Comparison of ENCODE assay signal across 8 cellular contexts in the genomic region with DNA sequence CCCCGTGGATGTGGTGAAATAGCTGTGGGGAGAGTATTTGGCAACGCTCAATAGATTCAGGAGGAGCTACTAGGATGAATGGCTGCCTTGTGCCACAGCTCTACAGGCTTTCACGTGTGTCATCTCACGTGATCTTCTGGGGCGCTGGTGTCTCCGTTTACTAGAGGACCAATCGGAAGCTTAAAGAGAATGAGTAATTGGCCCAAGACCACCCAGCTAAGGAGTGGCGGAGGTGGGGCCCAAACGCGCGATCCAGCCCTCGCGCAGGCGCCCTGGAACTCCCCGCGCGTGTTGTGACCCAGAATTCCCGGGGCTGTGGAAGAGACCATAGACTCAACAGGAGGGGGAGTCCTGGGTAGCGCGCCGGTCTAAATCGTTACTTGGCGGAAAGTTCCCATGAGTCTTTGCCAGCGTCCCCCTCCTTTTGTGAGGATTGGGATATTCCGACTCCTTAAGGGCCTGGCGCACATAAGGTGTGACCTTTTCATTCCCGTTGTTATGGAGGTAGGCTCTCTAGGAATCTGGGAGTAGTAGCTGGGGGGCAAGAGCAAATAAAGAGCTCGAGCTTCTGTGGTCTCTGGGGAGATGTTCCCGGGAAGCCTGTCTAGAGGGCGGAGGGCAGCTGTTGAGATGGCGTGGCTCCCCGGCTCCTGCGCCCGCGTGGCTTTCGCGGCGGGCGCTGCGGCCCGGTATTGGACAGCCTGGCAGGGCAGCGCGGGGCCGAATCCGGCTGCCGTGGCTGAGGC. TPM values are rescaled to one million over a fixed set of nuclear protein-coding genes. Genes with fewer than 3 reads are reported as not detected.
DNase-seq lines count a peak whose midpoint lies in the region; ATAC-seq and TF ChIP-seq lines count a peak whose summit lies in the region.

No MANE protein-coding gene starts in this region.

- H3K36me3 Mint-ChIP-seq in activated CD4-positive, alpha-beta T cell treated with anti-CD3 and anti-CD28 coated beads, Interleukin-2, amount 10 ng/mL, durations not matched to agents 24 days and 14 days (ENCODE audit: low read depth), result peaks cover 48% of the 10 kb centered on the region

- peaks cover 45% of the 10 kb centered on the region for H3K4me1 Mint-ChIP-seq in activated CD4-positive, alpha-beta T cell treated with anti-CD3 and anti-CD28 coated beads, Interleukin-2, amount 10 ng/mL, durations not matched to agents 24 days and 14 days

- peak overlapping the region; percentile 99 for H3K27ac Mint-ChIP-seq in activated CD4-positive, alpha-beta T cell treated with anti-CD3 and anti-CD28 coated beads, Interleukin-2, amount 10 ng/mL, durations not matched to agents 24 days and 14 days

- peak overlapping the region; percentile 99 for H3K4me3 Mint-ChIP-seq in activated CD4-positive, alpha-beta T cell treated with anti-CD3 and anti-CD28 coated beads, Interleukin-2, amount 10 ng/mL, durations not matched to agents 24 days and 14 days

- peaks cover 2% of the 10 kb centered on the region for H3K9me3 Mint-ChIP-seq in activated CD4-positive, alpha-beta T cell treated with anti-CD3 and anti-CD28 coated beads, Interleukin-2, amount 10 ng/mL, durations not matched to agents 24 days and 14 days

- peaks cover 40 to 44% (median 43%) of the 10 kb centered on the region in 11 experiments for H3K36me3 ChIP-seq in BLaER1 treated with 17β-estradiol and CSF1 and Interleukin-3, amounts not matched to agents 10 nM and 100 nM

- H3K4me1 ChIP-seq in BLaER1 treated with 17β-estradiol and CSF1 and Interleukin-3, amounts not matched to agents 10 nM and 100 nM, result peaks cover 46 to 67% (median 59%) of the 10 kb centered on the region in 10 experiments

- no peak for TF ChIP-seq CTCF in coronary artery (IDR thresholded peaks at IDR 0.05)

- intact Hi-C loops in activated CD4-positive, alpha-beta T cell treated with anti-CD3 and anti-CD28 coated beads, Interleukin-2, amount 10 ng/mL, durations not matched to agents 24 days and 14 days (cut with micrococcal nuclease), result loop anchor here (1.0 to 5.0 kb wide), 4 partner anchors 19 to 221 kb away; partner anchors contain the start of genes NCOR1, PIGL and UBB
- intact Hi-C loops in left colon (cut with DNase I, micrococcal nuclease), result no loop called here

- DNase-seq in NCI-H526 (lab: John Stamatoyannopoulos, UW) (peak; percentile 96 to 97), coronary artery (ENCODE audit: low spot score) (peak; percentile 98), left colon (peak; percentile 92 to 96)
- DNase-seq in activated CD4-positive, alpha-beta T cell treated with anti-CD3 and anti-CD28 coated beads, Interleukin-2, amount 10 ng/mL, durations not matched to agents 24 days and 14 days, result peak; percentile 98
- DNase-seq in stimulated activated CD4-positive, alpha-beta T cell treated with anti-CD3 and anti-CD28 coated beads, Interleukin-1b, Interleukin-23, amount 100 ng/mL, for 4 hours (ENCODE audit: low read depth in 2 of 2), result peak; percentile 87 to 89

- H3K9me3 ChIP-seq in BLaER1 treated with 17β-estradiol and CSF1 and Interleukin-3, amounts not matched to agents 10 nM and 100 nM (replicated peaks in 1 of 11), result no peaks in the 10 kb centered on the region; a peak in 1 of 22 replicates

- ATAC-seq in GM19328 (IDR thresholded peaks at IDR 0.05; ENCODE audit: unreplicated experiment), result peak; percentile 77
- peak; percentile 53 for ATAC-seq in HG03469 (IDR thresholded peaks at IDR 0.05; ENCODE audit: unreplicated experiment)
- peak; percentile 79 for ATAC-seq in left colon

- H3K27me3 ChIP-seq in BLaER1 treated with 17β-estradiol and CSF1 and Interleukin-3, amounts not matched to agents 10 nM and 100 nM, result no peaks in the 10 kb centered on the region

- peak overlapping the region; percentile 76 to 99 (median 92) for H3K27ac ChIP-seq in BLaER1 treated with 17β-estradiol and CSF1 and Interleukin-3, amounts not matched to agents 10 nM and 100 nM
- H3K27ac ChIP-seq in coronary artery, result peak overlapping the region; percentile 68 to 85

- no peaks in the 10 kb centered on the region for H3K27me3 Mint-ChIP-seq in activated CD4-positive, alpha-beta T cell treated with anti-CD3 and anti-CD28 coated beads, Interleukin-2, amount 10 ng/mL, durations not matched to agents 24 days and 14 days

- peaks cover 38 to 54% (median 41%) of the 10 kb centered on the region in 11 experiments for H4K20me1 ChIP-seq in BLaER1 treated with 17β-estradiol and CSF1 and Interleukin-3, amounts not matched to agents 10 nM and 100 nM

- H3K4me2 ChIP-seq in BLaER1 treated with 17β-estradiol and CSF1 and Interleukin-3, amounts not matched to agents 10 nM and 100 nM, result peak overlapping the region; percentile 91 to 99 (median 97)

- H3K9ac ChIP-seq in BLaER1 treated with 17β-estradiol and CSF1 and Interleukin-3, amounts not matched to agents 10 nM and 100 nM, result peak overlapping the region; percentile 90 to 99 (median 94)

- peak overlapping the region; percentile 86 to 99 (median 96) for H3K4me3 ChIP-seq in BLaER1 treated with 17β-estradiol and CSF1 and Interleukin-3, amounts not matched to agents 10 nM and 100 nM
- H3K4me3 ChIP-seq in coronary artery, result peak overlapping the region; percentile 81

RNA-seq across cellular contexts. Expression of gene TRPV2, which starts 23.4 kb away (rescaled TPM):
- 29.6 and 38.7 TPM in 2 replicates for total RNA-seq in activated CD4-positive, alpha-beta T cell treated with anti-CD3 and anti-CD28 coated beads, Interleukin-2, amount 10 ng/mL, durations not matched to agents 24 days and 14 days
- 1 to 10 TPM; 4.4 to 9.2 TPM for total RNA-seq in left colon

RNA-seq across cellular contexts. Expression of gene LRRC75A, which starts 53.3 kb away (rescaled TPM):
- 1.3 and 1.5 TPM in 2 replicates for total RNA-seq in activated CD4-positive, alpha-beta T cell treated with anti-CD3 and anti-CD28 coated beads, Interleukin-2, amount 10 ng/mL, durations not matched to agents 24 days and 14 days
- 10 to 100 TPM; 62.3 to 75.3 TPM for total RNA-seq in left colon

RNA-seq across cellular contexts. Expression of gene UBB, which starts 57.8 kb away (rescaled TPM):
- total RNA-seq in activated CD4-positive, alpha-beta T cell treated with anti-CD3 and anti-CD28 coated beads, Interleukin-2, amount 10 ng/mL, durations not matched to agents 24 days and 14 days, result 1,973 and 2,004 TPM in 2 replicates
- total RNA-seq in left colon, result 1,000 to 10,000 TPM; 1,117 to 1,930 TPM

Comparison
In these comparisons a context has a peak if more than half of its experiments do, and no peak if none do; other contexts are left out.
1. Peak in every context shown above with its lines: DNase-seq, ATAC-seq, H3K4me3 ChIP-seq and H3K27ac ChIP-seq.
2. RNA of gene LRRC75A, which starts 53.3 kb away (total RNA-seq): 62.3 to 75.3 TPM in left colon; 1.3 to 1.5 TPM in activated CD4-positive, alpha-beta T cell treated with anti-CD3 and anti-CD28 coated beads, Interleukin-2, amount 10 ng/mL, durations not matched to agents 24 days and 14 days; every median in the first group is over 10 times any median in the second.